Comparison of ENCODE assay signal across 11 cellular contexts in the genomic region with DNA sequence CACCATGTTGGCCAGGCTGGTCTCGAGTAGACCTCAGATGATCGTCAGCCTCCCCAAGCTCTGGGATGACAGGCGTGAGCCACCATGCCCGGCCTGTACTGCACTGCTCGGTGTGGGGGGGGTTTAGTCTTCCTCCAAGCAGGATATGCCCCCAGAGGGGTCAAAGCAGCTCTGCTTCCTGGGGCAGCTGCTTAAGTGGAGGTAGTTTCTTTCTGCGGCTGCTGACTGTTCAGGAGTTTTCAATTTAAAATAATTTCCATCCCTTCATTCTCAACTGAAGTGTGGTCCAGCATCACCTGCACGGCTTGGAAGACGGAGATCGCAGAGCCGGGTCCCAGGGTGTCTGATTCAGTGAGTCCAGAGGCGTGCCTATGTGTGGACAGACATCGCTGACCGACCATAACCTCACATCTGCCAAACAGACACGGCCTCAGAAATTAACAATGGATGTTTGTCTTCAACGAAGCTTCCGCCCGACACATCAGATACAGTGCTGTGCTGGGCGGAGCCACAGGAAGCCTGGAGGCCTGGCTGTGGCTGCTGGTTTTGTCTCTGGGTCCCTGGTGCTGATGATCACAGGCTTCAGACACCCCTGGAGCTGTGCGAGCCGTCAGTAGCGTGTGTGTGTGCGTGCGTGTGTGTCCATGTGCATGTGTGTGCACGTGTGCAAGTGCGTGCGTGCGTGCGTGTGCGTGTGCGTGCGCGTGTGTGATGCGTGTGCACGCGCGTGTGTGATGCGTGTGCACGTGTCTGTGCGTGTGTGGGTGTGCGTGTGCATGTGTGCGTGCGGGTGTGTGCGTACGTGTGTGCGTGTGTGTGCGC.
DNase-seq lines count a peak whose midpoint lies in the region; ATAC-seq and TF ChIP-seq lines count a peak whose summit lies in the region.
"Had no signal": no experiment of that assay in that cellular context is flagged by ENCODE, and none has a peak within 500 bp of the region (broad histone marks: within the 10 kb centered on the region; RNA-seq: fewer than 3 reads in every experiment).

No MANE protein-coding gene starts in this region.

- no peak for TF ChIP-seq EP300 in gastroesophageal sphincter (IDR thresholded peaks at IDR 0.05)

- ATAC-seq in gastroesophageal sphincter (peak; percentile 53), GM21737 (IDR thresholded peaks at IDR 0.05; ENCODE audit: unreplicated experiment) (no peak)

- H3K27ac ChIP-seq in gastroesophageal sphincter (peak overlapping the region in 1 of 4 donors; percentile 55), muscle layer of colon (ENCODE audit: low read depth, low read length) (peak overlapping the region; percentile 54)

- H3K9me3 ChIP-seq in BE2C (no peaks in the 10 kb centered on the region), gastroesophageal sphincter (peaks cover 0 to 6% (median 0%) of the 10 kb centered on the region in 3 donors), muscle layer of colon (ENCODE audit: low read length) (no peaks in the 10 kb centered on the region)
- H3K9me3 ChIP-seq: adrenal gland had no signal

- no peaks in the 10 kb centered on the region; the same call in 1 of the 2 replicates for H3K36me3 ChIP-seq in BE2C
- no peaks in the 10 kb centered on the region for H3K36me3 ChIP-seq in gastroesophageal sphincter
- no peaks in the 10 kb centered on the region for H3K36me3 ChIP-seq in muscle layer of colon (ENCODE audit: insufficient read depth, low read length)
- H3K36me3 ChIP-seq: adrenal gland had no signal

- TF ChIP-seq CTCF in BE2C (IDR thresholded peaks at IDR 0.05; ENCODE audit: low read depth, low read length) (no peak), gastroesophageal sphincter (IDR thresholded peaks at IDR 0.05) (no peak), GM13977 (IDR thresholded peaks at IDR 0.05; ENCODE audit: extremely low read depth, insufficient read depth, missing control alignments) (no peak)

- TF ChIP-seq POLR2A in gastroesophageal sphincter (IDR thresholded peaks at IDR 0.05), result no peak

- in situ Hi-C loops in GM13977 (cut with MboI; ENCODE audit: low pct_unique_long_range_greater_than_20kb, low sequenced_read_pairs, unreplicated experiment), result no loop called here

- no peak overlapping the region for H3K9ac ChIP-seq in muscle layer of colon (ENCODE audit: low read length)

- no peaks in the 10 kb centered on the region for H3K27me3 ChIP-seq in BE2C
- no peaks in the 10 kb centered on the region for H3K27me3 ChIP-seq in gastroesophageal sphincter
- H3K27me3 ChIP-seq in muscle layer of colon (ENCODE audit: control insufficient read depth in 1 of 2, insufficient read depth in 2 of 2, low read length in 2 of 2), result no peaks in the 10 kb centered on the region
- H3K27me3 ChIP-seq: adrenal gland had no signal

- DNase-seq in BE2C (peak; percentile 85), DMS79 (lab: John Stamatoyannopoulos, UW) (no peak), GM13977 (ENCODE audit: low spot score) (no peak), T1000 (lab: John Stamatoyannopoulos, UW) (no peak)
- DNase-seq: activated CD4-positive, alpha-beta memory T cell treated with anti-CD3 and anti-CD28 coated beads, Interleukin-2, amount 10 ng/mL, durations not matched to agents 7 days and 5 days had no signal

- 88 to 92% methylated on average over 11 to 28 of the region's 46 CpGs for WGBS in gastroesophageal sphincter (ENCODE audit: low coverage in 1 of 2), 2 donors

- H3K4me3 ChIP-seq in BE2C (ENCODE audit: low read depth, low read length) (peak overlapping the region; percentile 39), gastroesophageal sphincter (no peak overlapping the region), muscle layer of colon (ENCODE audit: low read depth in 1 of 2, low read length in 2 of 2) (no peak overlapping the region)
- H3K4me3 ChIP-seq: adrenal gland, smooth muscle cell had no signal

- H3K4me1 ChIP-seq in BE2C (peaks cover 20% of the 10 kb centered on the region), gastroesophageal sphincter (peaks cover 0 to 27% (median 6%) of the 10 kb centered on the region in 3 donors), muscle layer of colon (ENCODE audit: insufficient read depth, low read length) (peaks cover 10% of the 10 kb centered on the region)
- H3K4me1 ChIP-seq: adrenal gland had no signal

TF ChIP-seq in PFSK-1, 5 proteins besides CTCF, POLR2A, EP300 and RAD21:
- TF ChIP-seq FOXP2 (optimal IDR thresholded peaks at IDR 0.05; ENCODE audit: borderline replicate concordance, extremely low read depth, extremely low read length, insufficient read depth), result peak; percentile 89
- TF ChIP-seq, protein P1, sequence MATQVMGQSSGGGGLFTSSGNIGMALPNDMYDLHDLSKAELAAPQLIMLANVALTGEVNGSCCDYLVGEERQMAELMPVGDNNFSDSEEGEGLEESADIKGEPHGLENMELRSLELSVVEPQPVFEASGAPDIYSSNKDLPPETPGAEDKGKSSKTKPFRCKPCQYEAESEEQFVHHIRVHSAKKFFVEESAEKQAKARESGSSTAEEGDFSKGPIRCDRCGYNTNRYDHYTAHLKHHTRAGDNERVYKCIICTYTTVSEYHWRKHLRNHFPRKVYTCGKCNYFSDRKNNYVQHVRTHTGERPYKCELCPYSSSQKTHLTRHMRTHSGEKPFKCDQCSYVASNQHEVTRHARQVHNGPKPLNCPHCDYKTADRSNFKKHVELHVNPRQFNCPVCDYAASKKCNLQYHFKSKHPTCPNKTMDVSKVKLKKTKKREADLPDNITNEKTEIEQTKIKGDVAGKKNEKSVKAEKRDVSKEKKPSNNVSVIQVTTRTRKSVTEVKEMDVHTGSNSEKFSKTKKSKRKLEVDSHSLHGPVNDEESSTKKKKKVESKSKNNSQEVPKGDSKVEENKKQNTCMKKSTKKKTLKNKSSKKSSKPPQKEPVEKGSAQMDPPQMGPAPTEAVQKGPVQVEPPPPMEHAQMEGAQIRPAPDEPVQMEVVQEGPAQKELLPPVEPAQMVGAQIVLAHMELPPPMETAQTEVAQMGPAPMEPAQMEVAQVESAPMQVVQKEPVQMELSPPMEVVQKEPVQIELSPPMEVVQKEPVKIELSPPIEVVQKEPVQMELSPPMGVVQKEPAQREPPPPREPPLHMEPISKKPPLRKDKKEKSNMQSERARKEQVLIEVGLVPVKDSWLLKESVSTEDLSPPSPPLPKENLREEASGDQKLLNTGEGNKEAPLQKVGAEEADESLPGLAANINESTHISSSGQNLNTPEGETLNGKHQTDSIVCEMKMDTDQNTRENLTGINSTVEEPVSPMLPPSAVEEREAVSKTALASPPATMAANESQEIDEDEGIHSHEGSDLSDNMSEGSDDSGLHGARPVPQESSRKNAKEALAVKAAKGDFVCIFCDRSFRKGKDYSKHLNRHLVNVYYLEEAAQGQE (IDR thresholded peaks at IDR 0.05; ENCODE audit: insufficient read depth in 1 of 2, low read depth in 2 of 2, low read length in 2 of 2), result 0 out of 4 replicates have a peak, but pooled peaks of 1 of the 2 experiments have one; percentile 58
- TF ChIP-seq SIN3A (IDR thresholded peaks at IDR 0.05; ENCODE audit: borderline replicate concordance, insufficient read depth, low read length), result peak; percentile 71; the same call in 1 of the 2 replicates
- peak; percentile 57; the same call in 1 of the 2 replicates for TF ChIP-seq TAF1 (IDR thresholded peaks at IDR 0.05; ENCODE audit: borderline replicate concordance, insufficient read depth, low read length)
- TF ChIP-seq POLR2AphosphoS5 (IDR thresholded peaks at IDR 0.05; ENCODE audit: low read depth, low read length), result no peak
